ENCODE assay signal across 8 cellular contexts in the genomic region with DNA sequence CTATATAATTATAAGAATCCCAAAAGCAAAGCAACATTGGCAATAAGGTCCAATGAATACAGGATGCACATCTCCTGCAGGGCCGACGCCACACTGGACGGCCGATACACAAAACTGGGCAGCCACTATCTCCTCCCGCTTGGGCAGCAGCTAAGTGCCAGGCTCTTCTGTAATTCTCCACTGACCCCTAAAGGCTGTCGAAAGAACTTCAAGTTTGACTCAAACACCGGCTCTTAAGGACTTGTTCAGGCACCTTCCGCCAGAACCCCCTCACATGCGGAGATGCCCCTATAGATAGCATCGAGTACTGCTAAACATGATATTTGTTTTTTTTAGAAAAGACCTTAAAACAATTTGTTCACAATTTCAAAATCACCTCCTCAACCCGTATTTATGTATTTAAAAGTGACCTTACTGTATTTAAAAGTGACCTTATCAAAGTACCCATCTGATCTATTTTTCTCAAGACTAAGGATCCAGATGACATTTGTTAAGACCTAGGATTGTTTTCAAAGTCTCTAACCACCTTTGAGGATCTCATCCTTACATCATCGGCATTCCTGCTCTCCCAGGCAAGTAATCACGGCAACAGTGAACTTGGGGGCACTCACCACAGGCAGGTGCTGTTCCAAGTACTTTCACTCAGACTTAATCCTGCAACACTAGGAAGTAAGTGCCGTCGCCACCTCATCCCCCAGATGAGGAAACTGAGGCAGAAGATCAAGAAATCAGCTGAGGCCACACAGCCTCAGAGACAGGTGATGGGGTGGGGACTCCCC.
DNase-seq lines count a peak whose midpoint lies in the region; ATAC-seq, FAIRE-seq and TF ChIP-seq lines count a peak whose summit lies in the region.

No MANE protein-coding gene starts in this region.

- H3K36me3 ChIP-seq in RWPE2 (ENCODE audit: low read depth) (peaks cover 55% of the 10 kb centered on the region), pancreas (peaks cover 0 to 24% (median 4%) of the 10 kb centered on the region in 3 donors), ovary (no peaks in the 10 kb centered on the region)

- peak; percentile 73 for DNase-seq in ELR (ENCODE audit: low read depth)
- peak; percentile 28 for DNase-seq in Jurkat, Clone E6-1 (ENCODE audit: low read depth, low spot score)
- no peak for DNase-seq in RWPE2 (ENCODE audit: low spot score)
- DNase-seq in fibroblast of the aortic adventitia (ENCODE audit: low read depth): peak; percentile 70
- peak in 2 of 6 donors; percentile 10 to 28 for DNase-seq in pancreas
- DNase-seq in stimulated activated CD4-positive, alpha-beta T cell treated with anti-CD3 and anti-CD28 coated beads, Interleukin-1b, Interleukin-23, amount 100 ng/mL, for 48 hours: no peak
- no peak for DNase-seq in GOT3 (lab: John Stamatoyannopoulos, UW)
- DNase-seq in ovary: no peak

- TF ChIP-seq EP300 in ovary (IDR thresholded peaks at IDR 0.05): no peak

- WGBS in pancreas, 2 donors: 52% methylated on average over 15 of the region's 15 CpGs
- 76 to 77% (median 77%) methylated on average over 15 of the region's 15 CpGs for WGBS in ovary, 3 donors

- ATAC-seq in RWPE2 (ENCODE audit: low read depth) (peak; percentile 62), pancreas (peak; percentile 48 to 91 (median 84))

- H3K27ac ChIP-seq in RWPE2 (ENCODE audit: poor library complexity, severe bottlenecking) (no peak overlapping the region), pancreas (no peak overlapping the region), ovary (no peak overlapping the region)

- TF ChIP-seq CTCF in RWPE2 (IDR thresholded peaks at IDR 0.05; ENCODE audit: poor library complexity, severe bottlenecking) (peak; percentile 36), fibroblast of the aortic adventitia (IDR thresholded peaks at IDR 0.05; ENCODE audit: insufficient read depth, low read length) (peak; percentile 63), pancreas (IDR thresholded peaks at IDR 0.05) (peak in 3 of 4 donors; percentile 5 to 35 (median 34)), ovary (IDR thresholded peaks at IDR 0.05) (no peak)

- intact Hi-C loops in pancreas (cut with DNase I) (no loop called here), ovary (cut with DNase I) (no loop called here)

- no peak overlapping the region for H3K4me3 ChIP-seq in Jurkat, Clone E6-1 (ENCODE audit: low read length)
- H3K4me3 ChIP-seq in RWPE2 (ENCODE audit: severe bottlenecking): no peak overlapping the region
- no peak overlapping the region for H3K4me3 ChIP-seq in fibroblast of the aortic adventitia (ENCODE audit: low read depth, low read length)
- H3K4me3 ChIP-seq in pancreas: no peak overlapping the region
- H3K4me3 ChIP-seq in ovary: no peak overlapping the region

- TF ChIP-seq POLR2A in ovary (IDR thresholded peaks at IDR 0.05): no peak

- no peaks in the 10 kb centered on the region for H3K27me3 ChIP-seq in RWPE2 (ENCODE audit: insufficient read depth, poor library complexity, severe bottlenecking)
- H3K27me3 ChIP-seq in pancreas: no peaks in the 10 kb centered on the region
- H3K27me3 ChIP-seq in ovary: no peaks in the 10 kb centered on the region

- H3K4me1 ChIP-seq in RWPE2 (ENCODE audit: insufficient read depth, poor library complexity, severe bottlenecking) (no peaks in the 10 kb centered on the region), pancreas (no peaks in the 10 kb centered on the region), ovary (ENCODE audit: insufficient read depth) (no peaks in the 10 kb centered on the region)

- FAIRE-seq in pancreas (lab: Jason Lieb, UNC): no peak

- H3K9me3 ChIP-seq in RWPE2 (ENCODE audit: severe bottlenecking) (no peaks in the 10 kb centered on the region), pancreas (no peaks in the 10 kb centered on the region), ovary (no peaks in the 10 kb centered on the region)

Comparison
In these comparisons a context has a peak if more than half of its experiments do, and no peak if none do; other contexts are left out.
1. DNase-seq: peak in ELR (single experiment), Jurkat, Clone E6-1 (single experiment) and fibroblast of the aortic adventitia (single experiment); none in RWPE2 (single experiment), stimulated activated CD4-positive, alpha-beta T cell treated with anti-CD3 and anti-CD28 coated beads, Interleukin-1b, Interleukin-23, amount 100 ng/mL, for 48 hours (single experiment), GOT3 (single experiment) and ovary (0 of 5).
2. CTCF ChIP-seq: peak in RWPE2 (single experiment), fibroblast of the aortic adventitia (single experiment) and pancreas (3 of 4); none in ovary (0 of 3).